In the genomic region with DNA sequence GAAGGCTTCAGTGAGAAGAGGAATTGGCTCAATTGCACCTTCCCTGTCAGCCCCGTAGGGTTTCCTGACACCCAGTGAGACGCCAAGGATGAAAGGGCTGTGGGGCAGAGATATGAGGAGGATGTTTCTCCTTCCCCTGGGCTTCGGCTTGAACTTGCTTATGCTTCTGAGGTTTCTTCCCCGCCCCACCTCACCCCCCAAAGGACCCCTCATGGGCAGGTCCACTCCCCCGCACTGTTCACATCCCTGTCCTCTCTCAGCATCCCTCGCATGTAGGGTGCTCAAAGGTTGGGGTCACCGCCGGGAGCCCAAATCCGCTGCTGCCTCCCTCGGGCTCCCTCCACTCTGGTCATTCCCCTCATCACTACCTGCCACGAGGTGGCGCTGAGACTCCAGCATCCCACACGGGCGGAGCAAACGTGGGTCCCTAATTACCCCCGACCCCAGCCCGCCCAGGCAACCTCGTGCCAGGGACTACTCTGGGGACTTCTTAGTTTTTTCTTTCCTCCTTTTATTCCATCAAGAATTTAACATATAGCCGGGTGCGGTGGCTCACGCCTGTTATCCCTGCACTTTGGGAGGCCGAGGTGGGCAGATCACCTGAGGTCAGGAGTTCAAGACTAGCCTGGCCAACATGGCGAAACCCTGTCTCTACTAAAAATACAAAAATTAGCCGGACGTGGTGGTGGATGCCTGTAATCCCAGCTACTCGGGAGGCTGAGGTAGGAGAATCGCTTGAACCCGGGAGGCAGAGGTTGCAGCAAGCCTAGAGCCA, we compare ENCODE assay signal across 8 cellular contexts. TPM values are rescaled to one million over a fixed set of nuclear protein-coding genes. Genes with fewer than 3 reads are reported as not detected.
A peak's percentile ranks its signal among the peaks of the same experiment; 100 is the strongest.
DNase-seq lines count a peak whose midpoint lies in the region; TF ChIP-seq lines count a peak whose summit lies in the region.

No MANE protein-coding gene starts in this region.

- peak overlapping the region; percentile 62 for H3K4me3 Mint-ChIP-seq in T-helper 2 cell treated with Interferon-gamma antibody and Interleukin-4, amounts not matched to agents 5 μg/mL and 100 μg/mL, for 36 hours
- peak overlapping the region in 2 of 5 donors; percentile 55 to 63 for H3K4me3 Mint-ChIP-seq in immature natural killer cell

- CTCF ChIA-PET in HEK293T (lab: Yijun Ruan, JAX), result no interaction called here

- DNase-seq in BE2C, result peak; percentile 64
- peak; percentile 81 for DNase-seq in HEK293T (ENCODE audit: extremely low spot score)
- peak; percentile 54 for DNase-seq in T-helper 2 cell treated with Interferon-gamma antibody and Interleukin-4, amounts not matched to agents 5 μg/mL and 100 μg/mL, for 36 hours (ENCODE audit: low spot score)
- DNase-seq in astrocyte of the cerebellum (ENCODE audit: low read depth), result no peak
- DNase-seq in immature natural killer cell, result peak; percentile 68 to 73 (median 69)
- peak; percentile 80 to 81 for DNase-seq in stimulated activated CD4-positive, alpha-beta T cell treated with anti-CD3 and anti-CD28 coated beads, Interleukin-2, amount 100 ng/mL, for 24 hours
- DNase-seq in NCI-H2029 (lab: John Stamatoyannopoulos, UW), result no peak
- no peak for DNase-seq in NCI-H1048 (lab: John Stamatoyannopoulos, UW)

- no peaks in the 10 kb centered on the region for H3K36me3 ChIP-seq in BE2C

- H3K27me3 Mint-ChIP-seq in T-helper 2 cell treated with Interferon-gamma antibody and Interleukin-4, amounts not matched to agents 5 μg/mL and 100 μg/mL, for 36 hours (ENCODE audit: low read depth), result peaks cover 35% of the 10 kb centered on the region
- H3K27me3 Mint-ChIP-seq in immature natural killer cell (ENCODE audit: low read depth in 3 of 3), result peaks cover 4 to 10% (median 7%) of the 10 kb centered on the region in 3 donors

- no peaks in the 10 kb centered on the region for H3K4me1 ChIP-seq in BE2C

- H3K9me3 Mint-ChIP-seq in T-helper 2 cell treated with Interferon-gamma antibody and Interleukin-4, amounts not matched to agents 5 μg/mL and 100 μg/mL, for 36 hours, result no peaks in the 10 kb centered on the region
- no peaks in the 10 kb centered on the region for H3K9me3 Mint-ChIP-seq in immature natural killer cell

- no peaks in the 10 kb centered on the region for H3K36me3 Mint-ChIP-seq in T-helper 2 cell treated with Interferon-gamma antibody and Interleukin-4, amounts not matched to agents 5 μg/mL and 100 μg/mL, for 36 hours (ENCODE audit: low read depth)
- no peaks in the 10 kb centered on the region for H3K36me3 Mint-ChIP-seq in immature natural killer cell

- H3K27me3 ChIP-seq in BE2C, result peaks cover 6% of the 10 kb centered on the region

- POLR2A ChIA-PET in HEK293T (lab: Yijun Ruan, JAX), result no interaction called here

- in situ Hi-C loops in astrocyte of the cerebellum (cut with HindIII; ENCODE audit: low sequenced_read_pairs), result no loop called here

- H3K27ac Mint-ChIP-seq in T-helper 2 cell treated with Interferon-gamma antibody and Interleukin-4, amounts not matched to agents 5 μg/mL and 100 μg/mL, for 36 hours, result no peak overlapping the region
- H3K27ac Mint-ChIP-seq in immature natural killer cell, result no peak overlapping the region

- H3K4me1 Mint-ChIP-seq in T-helper 2 cell treated with Interferon-gamma antibody and Interleukin-4, amounts not matched to agents 5 μg/mL and 100 μg/mL, for 36 hours (ENCODE audit: low read depth), result peaks cover 5% of the 10 kb centered on the region
- peaks cover 6 to 9% of the 10 kb centered on the region in 2 donors for H3K4me1 Mint-ChIP-seq in immature natural killer cell

- no peaks in the 10 kb centered on the region for H3K9me3 ChIP-seq in BE2C

- TF ChIP-seq CTCF in BE2C (IDR thresholded peaks at IDR 0.05; ENCODE audit: low read depth, low read length), result peak; percentile 62
- peak; percentile 76 for TF ChIP-seq CTCF in astrocyte of the cerebellum (IDR thresholded peaks at IDR 0.05; ENCODE audit: low read depth, low read length, missing control alignments)

- H3K4me3 ChIP-seq in BE2C (ENCODE audit: low read depth, low read length) (no peak overlapping the region), astrocyte of the cerebellum (ENCODE audit: low read depth, low read length) (no peak overlapping the region)

TF ChIP-seq in HEK293T, 16 proteins besides CTCF, POLR2A, EP300 and RAD21:
- TF ChIP-seq FOXA1 (IDR thresholded peaks at IDR 0.05) (no peak), ELF4 (IDR thresholded peaks at IDR 0.05) (no peak), ZNF384 (IDR thresholded peaks at IDR 0.05) (no peak), BHLHE40 (IDR thresholded peaks at IDR 0.05; ENCODE audit: borderline replicate concordance) (no peak), ARNT (IDR thresholded peaks at IDR 0.05) (no peak), SUZ12 (IDR thresholded peaks at IDR 0.05) (no peak), TARDBP (IDR thresholded peaks at IDR 0.05) (no peak), LEF1 (IDR thresholded peaks at IDR 0.05; ENCODE audit: borderline replicate concordance) (no peak), SP1 (IDR thresholded peaks at IDR 0.05) (no peak), NFRKB (IDR thresholded peaks at IDR 0.05) (no peak), HDGF (IDR thresholded peaks at IDR 0.05; ENCODE audit: borderline replicate concordance) (no peak), L3MBTL2 (conservative IDR thresholded peaks at IDR 0.05) (no peak; the same call in 1 of the 2 replicates), CTBP1 (IDR thresholded peaks at IDR 0.05; ENCODE audit: borderline replicate concordance) (no peak)
- TF ChIP-seq, protein P1, sequence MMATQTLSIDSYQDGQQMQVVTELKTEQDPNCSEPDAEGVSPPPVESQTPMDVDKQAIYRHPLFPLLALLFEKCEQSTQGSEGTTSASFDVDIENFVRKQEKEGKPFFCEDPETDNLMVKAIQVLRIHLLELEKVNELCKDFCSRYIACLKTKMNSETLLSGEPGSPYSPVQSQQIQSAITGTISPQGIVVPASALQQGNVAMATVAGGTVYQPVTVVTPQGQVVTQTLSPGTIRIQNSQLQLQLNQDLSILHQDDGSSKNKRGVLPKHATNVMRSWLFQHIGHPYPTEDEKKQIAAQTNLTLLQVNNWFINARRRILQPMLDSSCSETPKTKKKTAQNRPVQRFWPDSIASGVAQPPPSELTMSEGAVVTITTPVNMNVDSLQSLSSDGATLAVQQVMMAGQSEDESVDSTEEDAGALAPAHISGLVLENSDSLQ (IDR thresholded peaks at IDR 0.05), result no peak

RNA-seq across cellular contexts. Expression of gene TRARG1, which starts 3.3 kb away (rescaled TPM):
- not detected for polyA plus RNA-seq in BE2C (2012; ENCODE audit: insufficient read depth, insufficient read length, low read depth)
- under 1 TPM in 1 of 3 donors, not detected in 2; 0.62 TPM for polyA plus RNA-seq in immature natural killer cell

RNA-seq across cellular contexts. Expression of gene BHLHA9, which starts 5.9 kb away (rescaled TPM):
- not detected for polyA plus RNA-seq in BE2C (2012; ENCODE audit: insufficient read depth, insufficient read length, low read depth)
- not detected for polyA plus RNA-seq in immature natural killer cell

Comparison
In these comparisons a context has a peak if more than half of its experiments do, and no peak if none do; other contexts are left out.
1. DNase-seq: peak in BE2C (single experiment), HEK293T (single experiment), T-helper 2 cell treated with Interferon-gamma antibody and Interleukin-4, amounts not matched to agents 5 μg/mL and 100 μg/mL, for 36 hours (single experiment), immature natural killer cell (3 of 3) and stimulated activated CD4-positive, alpha-beta T cell treated with anti-CD3 and anti-CD28 coated beads, Interleukin-2, amount 100 ng/mL, for 24 hours (2 of 2); none in astrocyte of the cerebellum (single experiment), NCI-H2029 (single experiment) and NCI-H1048 (single experiment).